20 cellular contexts compared by ENCODE assay signal in genomic region chr9:136254381-136255165, GRCh38. TPM values are rescaled to one million over a fixed set of nuclear protein-coding genes. Genes with fewer than 3 reads are reported as not detected.
A peak's percentile ranks its signal among the peaks of the same experiment; 100 is the strongest.
DNase-seq lines count a peak whose midpoint lies in the region; ATAC-seq, FAIRE-seq and TF ChIP-seq lines count a peak whose summit lies in the region.
"Had no signal": no experiment of that assay in that cellular context is flagged by ENCODE, and none has a peak within 500 bp of the region (broad histone marks: within the 10 kb centered on the region; RNA-seq: fewer than 3 reads in every experiment).

No MANE protein-coding gene starts in this region.

- no peaks in the 10 kb centered on the region for H3K9me3 ChIP-seq in H1 (ENCODE audit: insufficient read depth in 2 of 2, low read depth in 1 of 2, low read length in 1 of 2)
- H3K9me3 ChIP-seq in small intestine (ENCODE audit: control insufficient read depth, low read depth): no peaks in the 10 kb centered on the region
- H3K9me3 ChIP-seq: esophagus squamous epithelium had no signal

- H3K4ac ChIP-seq in H1 (replicated peaks; ENCODE audit: insufficient read length, low read depth, low read length): no peak overlapping the region

- no peak for TF ChIP-seq EP300 in H1 (IDR thresholded peaks at IDR 0.05; ENCODE audit: borderline replicate concordance in 1 of 2, low read depth in 2 of 2, low read length in 2 of 2)

- CTCF ChIA-PET in H1 (lab: Charles Lee; ENCODE audit: partially characterized antibody): interaction anchor here (0.8 to 2.0 kb wide), 9 partner anchors 14 to 391 kb away, joined by 3 to 10 read pairs (median 3); no protein-coding TSS in a partner anchor

- no peak overlapping the region for H2BK15ac ChIP-seq in H1 (ENCODE audit: low read length)

- H3K36me3 ChIP-seq in ACC112 (ENCODE audit: insufficient read depth, low read length) (no peaks in the 10 kb centered on the region), H1 (ENCODE audit: control insufficient read depth in 2 of 4, insufficient read depth in 4 of 4, low read length in 3 of 4) (no peaks in the 10 kb centered on the region), small intestine (ENCODE audit: control insufficient read depth in 2 of 2, insufficient read depth in 2 of 2, low read length in 2 of 2) (no peaks in the 10 kb centered on the region)
- H3K36me3 ChIP-seq: esophagus squamous epithelium had no signal

- POLR2A ChIA-PET in H1 (lab: Charles Lee; ENCODE audit: partially characterized antibody): interaction anchor here (0.6 to 1.6 kb wide), 2 partner anchors 10 to 15 kb away, joined by 3 to 4 read pairs; no protein-coding TSS in a partner anchor

- peak overlapping the region; percentile 40 for H4K91ac ChIP-seq in H1 (replicated peaks; ENCODE audit: insufficient read length, low read length)

- ATAC-seq in HG03025 (IDR thresholded peaks at IDR 0.05; ENCODE audit: low FRiP score, unreplicated experiment) (no peak), GM19035 (IDR thresholded peaks at IDR 0.05; ENCODE audit: unreplicated experiment) (no peak)
- ATAC-seq: CD8-positive, alpha-beta T cell; stimulated activated naive CD8-positive, alpha-beta T cell treated with anti-CD3 and anti-CD28 coated beads, Interleukin-15, Interleukin-2, amounts not matched to agents 100 U/mL and 50 U/mL, for 24 hours had no signal

- H3K79me2 ChIP-seq in ACC112 (ENCODE audit: control insufficient read depth, insufficient read depth, low read length, unreplicated experiment) (no peaks in the 10 kb centered on the region), H1 (ENCODE audit: control insufficient read depth in 1 of 2, insufficient read depth in 2 of 2, low read length in 2 of 2) (no peaks in the 10 kb centered on the region)

- H3K9ac ChIP-seq in H1 (replicated peaks in 1 of 4; ENCODE audit: extremely low read depth in 1 of 4, low read depth in 3 of 4, low read length in 3 of 4): no peak overlapping the region

- peak overlapping the region; percentile 25; the same call in 1 of the 2 replicates for H4K8ac ChIP-seq in H1 (ENCODE audit: extremely low read depth, insufficient read depth, low read length)

- H3K4me1 ChIP-seq in ACC112 (ENCODE audit: control insufficient read depth, insufficient read depth, low read length, unreplicated experiment) (peaks cover 15% of the 10 kb centered on the region), H1 (replicated peaks in 1 of 4; ENCODE audit: control insufficient read depth in 3 of 4, insufficient read depth in 4 of 4, low read length in 3 of 4) (peaks cover 0 to 4% (median under 1%) of the 10 kb centered on the region in 4 experiments; a peak in 2 of 7 replicates), small intestine (ENCODE audit: control insufficient read depth in 2 of 2, insufficient read depth in 1 of 2, low read depth in 1 of 2, low read length in 1 of 2) (no peaks in the 10 kb centered on the region)

- 0 out of 2 replicates have a peak overlapping the region, but pooled peaks have one; percentile 50 for H2BK12ac ChIP-seq in H1 (ENCODE audit: low read depth, low read length)

- in situ Hi-C loops in G401 (cut with HindIII; ENCODE audit: low sequenced_read_pairs): no loop called here

- TF ChIP-seq CTCF in H1 (IDR thresholded peaks at IDR 0.05; ENCODE audit: control extremely low read depth in 1 of 3, insufficient read depth in 1 of 3, low read depth in 1 of 3, low read length in 3 of 3): no peak

- H3K23me2 ChIP-seq in H1 (ENCODE audit: low read depth, low read length): no peaks in the 10 kb centered on the region

- no peak overlapping the region for H3K56ac ChIP-seq in H1 (replicated peaks; ENCODE audit: insufficient read length, low read depth, low read length)

- no peak overlapping the region for H3K23ac ChIP-seq in H1 (ENCODE audit: insufficient read length)

- DNase-seq in M059J (ENCODE audit: low read depth) (peak; percentile 27), H1 (ENCODE audit: low read depth in 1 of 2, low spot score in 2 of 2) (no peak), medulla oblongata (ENCODE audit: extremely low spot score) (peak; percentile 18), small intestine (no peak), G401 (ENCODE audit: low spot score) (no peak)
- DNase-seq: activated CD8-positive, alpha-beta memory T cell treated with anti-CD3 and anti-CD28 coated beads for 24 hours; DND-41; esophagus squamous epithelium; NCI-H1417 treated with DMSO at 0.1 percent for 48 hours; trophoblast cell had no signal

- no peak overlapping the region for H4K5ac ChIP-seq in H1 (ENCODE audit: insufficient read length, low read depth, low read length)

- H3K4me3 ChIP-seq in ACC112 (ENCODE audit: low read depth, low read length): peak overlapping the region; percentile 37; the same call in 1 of the 2 replicates
- no peak overlapping the region for H3K4me3 ChIP-seq in H1 (ENCODE audit: extremely low read depth in 1 of 4, insufficient read depth in 2 of 4, low read depth in 3 of 4, low read length in 4 of 4)
- no peak overlapping the region for H3K4me3 ChIP-seq in small intestine (ENCODE audit: low read depth in 1 of 2, low read length in 2 of 2)
- H3K4me3 ChIP-seq: esophagus squamous epithelium had no signal

- H3K4me2 ChIP-seq in H1 (ENCODE audit: insufficient read depth in 1 of 2, low read depth in 2 of 2, low read length in 2 of 2): no peak overlapping the region

- no peak overlapping the region for H2BK20ac ChIP-seq in H1 (ENCODE audit: low read length)

- no peak overlapping the region for H3K18ac ChIP-seq in H1 (ENCODE audit: extremely low read depth, low read length)

- H3K27ac ChIP-seq in ACC112 (ENCODE audit: low read depth, low read length) (no peak overlapping the region), H1 (ENCODE audit: low read depth, low read length) (no peak overlapping the region), small intestine (ENCODE audit: low read depth in 1 of 2, low read length in 1 of 2) (no peak overlapping the region)
- H3K27ac ChIP-seq: esophagus squamous epithelium had no signal

- no peak overlapping the region for H3K14ac ChIP-seq in H1 (ENCODE audit: insufficient read length)

- no peak; a peak in 1 of 4 replicates for TF ChIP-seq RAD21 in H1 (IDR thresholded peaks at IDR 0.05 in 1 of 2, conservative IDR thresholded peaks at IDR 0.05 in 1 of 2; ENCODE audit: low read depth in 2 of 2, low read length in 2 of 2)

- H2BK5ac ChIP-seq in H1 (ENCODE audit: low read depth, low read length): no peak overlapping the region

- FAIRE-seq in H1 (lab: Jason Lieb, UNC): no peak
- no peak for FAIRE-seq in small intestine (lab: Jason Lieb, UNC)
- FAIRE-seq: bronchial epithelial cell had no signal

- no peak overlapping the region for H2AK5ac ChIP-seq in H1 (ENCODE audit: low read depth, low read length)

- peak overlapping the region; percentile 68 for H2AFZ ChIP-seq in ACC112 (ENCODE audit: low read length, unreplicated experiment)
- H2AFZ ChIP-seq in H1 (ENCODE audit: low read length): no peak overlapping the region

- no peaks in the 10 kb centered on the region for H4K20me1 ChIP-seq in H1 (replicated peaks in 1 of 2; ENCODE audit: control insufficient read depth in 1 of 2, insufficient read depth in 2 of 2, low read length in 2 of 2)

- no peak for TF ChIP-seq POLR2A in H1 (IDR thresholded peaks at IDR 0.05; ENCODE audit: control extremely low read depth in 1 of 2, low read depth in 2 of 2, low read length in 2 of 2)

- no peak overlapping the region for H2BK120ac ChIP-seq in H1 (replicated peaks; ENCODE audit: low read depth, low read length)

- H3K27me3 ChIP-seq in ACC112 (ENCODE audit: insufficient read depth, low read length) (no peaks in the 10 kb centered on the region), H1 (replicated peaks in 1 of 4; ENCODE audit: control insufficient read depth in 3 of 4, extremely low read depth in 1 of 4, insufficient read depth in 3 of 4, low read length in 3 of 4) (no peaks in the 10 kb centered on the region), small intestine (ENCODE audit: control insufficient read depth in 2 of 2, insufficient read depth in 2 of 2, low read length in 2 of 2) (no peaks in the 10 kb centered on the region)

- H3K79me1 ChIP-seq in H1 (ENCODE audit: low read depth, low read length): no peaks in the 10 kb centered on the region

- 83% methylated on average over 20 of the region's 25 CpGs; no CpG with 5 or more reads in 1 of the 2 experiments for WGBS in H1 (ENCODE audit: extremely low coverage in 1 of 2, insufficient coverage in 1 of 2, insufficient read length in 1 of 2, insufficient replicate concordance in 2 of 2, low coverage in 1 of 2, low lambda C conversion rate in 2 of 2, missing lambda C conversion rate in 1 of 2), 2 experiments
- WGBS in small intestine, 3 donors: 55 to 65% (median 64%) methylated on average over 22 to 25 of the region's 25 CpGs

RNA-seq across cellular contexts. Expression of gene QSOX2, which starts 9.0 kb away (rescaled TPM):
- total RNA-seq in M059J (2014; rRNA removed; shearing (Covaris generic)): 7.1 and 20.1 TPM in 2 replicates
- total RNA-seq in H1 (2021; fragmentation: NEBNext Ultra II Directional; extraction: Animal tissue kit (Norgen Biotek cat#: 25700)): 27.5 and 28.6 TPM in 2 replicates
- polyA plus RNA-seq in H1 (2011; rRNA removed) (18.0 and 21.8 TPM in 2 replicates), small intestine (1 to 10 TPM; 1.4 to 6.0 (median 2.7) TPM)
- polyA plus RNA-seq in H1 (2011; cell fraction: cytosol; rRNA removed): 20.4 TPM
- polyA plus RNA-seq in H1 (2011; cell fraction: nucleus; rRNA removed): 52.2 TPM
- 18.2 to 24.6 TPM (median 21.8 TPM) in 4 replicates for polyA plus RNA-seq in H1 (2012, experiment 1 of 2)
- 13.5 TPM for polyA plus RNA-seq in H1 (2012, experiment 2 of 2)
- polyA plus RNA-seq in H1 (2013, experiment 1 of 2): 27.3 TPM
- polyA plus RNA-seq in H1 (2013, experiment 2 of 2): 25.5 TPM
- 17.0 and 19.8 TPM in 2 replicates for polyA minus RNA-seq in H1 (2011; rRNA and poly(A)+ RNA removed)
- polyA minus RNA-seq in H1 (2011; cell fraction: cytosol; rRNA and poly(A)+ RNA removed): 10.7 TPM
- polyA minus RNA-seq in H1 (2011; cell fraction: nucleus; rRNA and poly(A)+ RNA removed): 13.1 TPM
- total RNA-seq in G401 (2014; rRNA removed; shearing (Covaris generic)): 9.0 and 13.7 TPM in 2 replicates

RNA-seq across cellular contexts. Expression of gene CCDC187, which starts 49.3 kb away (rescaled TPM):
- total RNA-seq in M059J (2014; rRNA removed; shearing (Covaris generic)): not detected in 2 replicates
- total RNA-seq in H1 (2021; fragmentation: NEBNext Ultra II Directional; extraction: Animal tissue kit (Norgen Biotek cat#: 25700)): not detected in 2 replicates
- polyA plus RNA-seq in H1 (2011; rRNA removed) (0.02 TPM in 2 replicates), small intestine (under 1 TPM in 1 of 3 donors, not detected in 2; 0.01 TPM)
- 0.01 TPM for polyA plus RNA-seq in H1 (2011; cell fraction: cytosol; rRNA removed)
- polyA plus RNA-seq in H1 (2011; cell fraction: nucleus; rRNA removed): 0.07 TPM
- polyA plus RNA-seq in H1 (2012, experiment 1 of 2): 0.03 TPM in 2 of 4 replicates, not detected in the others
- polyA plus RNA-seq in H1 (2012, experiment 2 of 2): 0.03 TPM
- 0.02 TPM for polyA plus RNA-seq in H1 (2013, experiment 1 of 2)
- under 0.01 TPM for polyA plus RNA-seq in H1 (2013, experiment 2 of 2)
- 0.06 TPM in 1 of 2 replicates, not detected in the other for polyA minus RNA-seq in H1 (2011; rRNA and poly(A)+ RNA removed)
- polyA minus RNA-seq in H1 (2011; cell fraction: cytosol; rRNA and poly(A)+ RNA removed): not detected
- not detected for polyA minus RNA-seq in H1 (2011; cell fraction: nucleus; rRNA and poly(A)+ RNA removed)
- total RNA-seq in G401 (2014; rRNA removed; shearing (Covaris generic)): 0.55 and 0.61 TPM in 2 replicates
- total RNA-seq: activated T-helper 1 cell treated with anti-CD3 and anti-CD28 coated beads, Interleukin-12 subunit alpha, Interleukin-12 subunit beta, Interleukin-2, Interleukin-4 antibody, amounts not matched to agents 30 ng/mL and 10 ng/mL and 1 ng/mL, durations not matched to agents 14 hours and 24 hours and 36 hours; bronchial epithelial cell; esophagus squamous epithelium; mesenteric fat pad had no signal
- polyA plus RNA-seq: AG04450 had no signal

RNA-seq across cellular contexts. Expression of gene LHX3, which starts 49.6 kb away (rescaled TPM):
- not detected in 2 replicates for total RNA-seq in M059J (2014; rRNA removed; shearing (Covaris generic))
- not detected in 2 replicates for total RNA-seq in H1 (2021; fragmentation: NEBNext Ultra II Directional; extraction: Animal tissue kit (Norgen Biotek cat#: 25700))
- 0.02 and 0.03 TPM in 2 replicates for polyA plus RNA-seq in H1 (2011; rRNA removed)
- not detected for polyA plus RNA-seq in H1 (2011; cell fraction: cytosol; rRNA removed)
- 0.20 TPM for polyA plus RNA-seq in H1 (2011; cell fraction: nucleus; rRNA removed)
- polyA plus RNA-seq in H1 (2012, experiment 1 of 2): not detected in 4 replicates
- polyA plus RNA-seq in H1 (2012, experiment 2 of 2): not detected
- not detected for polyA plus RNA-seq in H1 (2013, experiment 1 of 2)
- 0.02 TPM for polyA plus RNA-seq in H1 (2013, experiment 2 of 2)
- polyA minus RNA-seq in H1 (2011; rRNA and poly(A)+ RNA removed): not detected in 2 replicates
- not detected for polyA minus RNA-seq in H1 (2011; cell fraction: cytosol; rRNA and poly(A)+ RNA removed)
- 0.30 TPM for polyA minus RNA-seq in H1 (2011; cell fraction: nucleus; rRNA and poly(A)+ RNA removed)
- polyA plus RNA-seq in small intestine: not detected
- total RNA-seq in G401 (2014; rRNA removed; shearing (Covaris generic)): not detected in 2 replicates
- total RNA-seq: activated T-helper 1 cell treated with anti-CD3 and anti-CD28 coated beads, Interleukin-12 subunit alpha, Interleukin-12 subunit beta, Interleukin-2, Interleukin-4 antibody, amounts not matched to agents 30 ng/mL and 10 ng/mL and 1 ng/mL, durations not matched to agents 14 hours and 24 hours and 36 hours; bronchial epithelial cell; esophagus squamous epithelium; HT1080; mesenteric fat pad had no signal
- polyA plus RNA-seq: AG04450 had no signal

Comparison
In these comparisons a context has a peak if more than half of its experiments do, and no peak if none do; other contexts are left out.
1. DNase-seq: peak in M059J (single experiment) and medulla oblongata (single experiment); none in H1 (0 of 2), small intestine (single experiment) and G401 (single experiment).